ENCODE assay signal across 1 cellular context in the genomic region with DNA sequence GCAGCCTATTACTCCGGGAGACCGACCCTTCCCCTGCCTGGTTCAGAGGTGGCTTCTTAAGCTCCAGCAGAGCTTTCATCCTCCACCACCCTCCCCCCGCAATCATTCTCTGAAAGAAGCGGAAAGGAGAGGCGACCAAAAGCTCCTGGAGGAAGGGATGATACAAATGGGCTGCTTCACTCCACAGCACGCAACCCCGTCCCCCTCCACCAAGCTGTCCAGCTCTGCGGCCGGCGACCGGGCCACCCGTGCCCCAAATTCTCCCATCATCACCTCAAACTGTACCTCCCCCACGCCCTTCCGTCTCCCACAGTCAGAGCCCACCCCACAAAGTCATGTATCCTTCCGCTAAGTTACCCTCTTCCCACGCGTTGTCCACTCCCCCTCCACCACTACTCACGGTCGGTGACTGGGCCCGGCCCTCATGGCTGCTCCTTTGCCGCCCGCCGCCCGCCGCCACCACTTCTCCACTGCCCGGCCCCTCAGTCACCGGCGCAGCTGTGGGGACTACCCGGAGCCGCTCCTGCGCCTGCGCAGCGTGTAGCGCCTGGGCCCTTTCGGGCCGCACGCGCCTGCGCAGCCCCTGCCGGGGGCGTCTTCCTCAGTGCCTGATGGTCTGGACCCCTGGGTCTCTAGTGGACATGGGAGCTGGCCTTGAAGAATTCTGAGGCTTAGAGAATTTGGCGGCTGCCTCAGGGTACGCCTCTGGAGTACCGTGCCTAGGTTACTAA.
TF ChIP-seq lines count a peak whose summit lies in the region.

A gene with protein sequence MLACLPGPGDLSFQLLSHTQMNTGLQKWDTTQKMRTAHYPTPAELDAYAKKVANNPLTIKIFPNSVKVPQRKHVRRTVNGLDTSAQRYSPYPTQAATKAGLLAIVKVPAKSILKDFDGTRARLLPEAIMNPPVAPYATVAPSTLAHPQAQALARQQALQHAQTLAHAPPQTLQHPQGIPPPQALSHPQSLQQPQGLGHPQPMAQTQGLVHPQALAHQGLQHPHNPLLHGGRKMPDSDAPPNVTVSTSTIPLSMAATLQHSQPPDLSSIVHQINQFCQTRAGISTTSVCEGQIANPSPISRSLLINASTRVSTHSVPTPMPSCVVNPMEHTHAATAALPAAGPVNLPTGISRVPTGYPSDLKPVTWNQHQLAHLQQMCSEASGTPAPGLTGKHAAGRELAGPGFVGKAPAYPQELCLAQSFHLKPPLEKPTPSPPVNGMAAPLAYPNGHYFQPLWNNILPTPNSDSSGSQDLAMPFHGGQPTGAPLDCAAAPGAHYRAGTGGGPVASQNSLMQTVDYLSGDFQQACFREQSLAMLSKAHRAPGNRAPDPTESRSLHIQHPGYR (minus strand): TSS at position 509 of the 731 bp plus-strand sequence. CDS start 76,123 bp downstream, outside the sequence.

TF ChIP-seq in HepG2, 621 proteins besides CTCF, POLR2A, EP300 and RAD21 (continued from another document and continues in another):
- TF ChIP-seq, protein P1, sequence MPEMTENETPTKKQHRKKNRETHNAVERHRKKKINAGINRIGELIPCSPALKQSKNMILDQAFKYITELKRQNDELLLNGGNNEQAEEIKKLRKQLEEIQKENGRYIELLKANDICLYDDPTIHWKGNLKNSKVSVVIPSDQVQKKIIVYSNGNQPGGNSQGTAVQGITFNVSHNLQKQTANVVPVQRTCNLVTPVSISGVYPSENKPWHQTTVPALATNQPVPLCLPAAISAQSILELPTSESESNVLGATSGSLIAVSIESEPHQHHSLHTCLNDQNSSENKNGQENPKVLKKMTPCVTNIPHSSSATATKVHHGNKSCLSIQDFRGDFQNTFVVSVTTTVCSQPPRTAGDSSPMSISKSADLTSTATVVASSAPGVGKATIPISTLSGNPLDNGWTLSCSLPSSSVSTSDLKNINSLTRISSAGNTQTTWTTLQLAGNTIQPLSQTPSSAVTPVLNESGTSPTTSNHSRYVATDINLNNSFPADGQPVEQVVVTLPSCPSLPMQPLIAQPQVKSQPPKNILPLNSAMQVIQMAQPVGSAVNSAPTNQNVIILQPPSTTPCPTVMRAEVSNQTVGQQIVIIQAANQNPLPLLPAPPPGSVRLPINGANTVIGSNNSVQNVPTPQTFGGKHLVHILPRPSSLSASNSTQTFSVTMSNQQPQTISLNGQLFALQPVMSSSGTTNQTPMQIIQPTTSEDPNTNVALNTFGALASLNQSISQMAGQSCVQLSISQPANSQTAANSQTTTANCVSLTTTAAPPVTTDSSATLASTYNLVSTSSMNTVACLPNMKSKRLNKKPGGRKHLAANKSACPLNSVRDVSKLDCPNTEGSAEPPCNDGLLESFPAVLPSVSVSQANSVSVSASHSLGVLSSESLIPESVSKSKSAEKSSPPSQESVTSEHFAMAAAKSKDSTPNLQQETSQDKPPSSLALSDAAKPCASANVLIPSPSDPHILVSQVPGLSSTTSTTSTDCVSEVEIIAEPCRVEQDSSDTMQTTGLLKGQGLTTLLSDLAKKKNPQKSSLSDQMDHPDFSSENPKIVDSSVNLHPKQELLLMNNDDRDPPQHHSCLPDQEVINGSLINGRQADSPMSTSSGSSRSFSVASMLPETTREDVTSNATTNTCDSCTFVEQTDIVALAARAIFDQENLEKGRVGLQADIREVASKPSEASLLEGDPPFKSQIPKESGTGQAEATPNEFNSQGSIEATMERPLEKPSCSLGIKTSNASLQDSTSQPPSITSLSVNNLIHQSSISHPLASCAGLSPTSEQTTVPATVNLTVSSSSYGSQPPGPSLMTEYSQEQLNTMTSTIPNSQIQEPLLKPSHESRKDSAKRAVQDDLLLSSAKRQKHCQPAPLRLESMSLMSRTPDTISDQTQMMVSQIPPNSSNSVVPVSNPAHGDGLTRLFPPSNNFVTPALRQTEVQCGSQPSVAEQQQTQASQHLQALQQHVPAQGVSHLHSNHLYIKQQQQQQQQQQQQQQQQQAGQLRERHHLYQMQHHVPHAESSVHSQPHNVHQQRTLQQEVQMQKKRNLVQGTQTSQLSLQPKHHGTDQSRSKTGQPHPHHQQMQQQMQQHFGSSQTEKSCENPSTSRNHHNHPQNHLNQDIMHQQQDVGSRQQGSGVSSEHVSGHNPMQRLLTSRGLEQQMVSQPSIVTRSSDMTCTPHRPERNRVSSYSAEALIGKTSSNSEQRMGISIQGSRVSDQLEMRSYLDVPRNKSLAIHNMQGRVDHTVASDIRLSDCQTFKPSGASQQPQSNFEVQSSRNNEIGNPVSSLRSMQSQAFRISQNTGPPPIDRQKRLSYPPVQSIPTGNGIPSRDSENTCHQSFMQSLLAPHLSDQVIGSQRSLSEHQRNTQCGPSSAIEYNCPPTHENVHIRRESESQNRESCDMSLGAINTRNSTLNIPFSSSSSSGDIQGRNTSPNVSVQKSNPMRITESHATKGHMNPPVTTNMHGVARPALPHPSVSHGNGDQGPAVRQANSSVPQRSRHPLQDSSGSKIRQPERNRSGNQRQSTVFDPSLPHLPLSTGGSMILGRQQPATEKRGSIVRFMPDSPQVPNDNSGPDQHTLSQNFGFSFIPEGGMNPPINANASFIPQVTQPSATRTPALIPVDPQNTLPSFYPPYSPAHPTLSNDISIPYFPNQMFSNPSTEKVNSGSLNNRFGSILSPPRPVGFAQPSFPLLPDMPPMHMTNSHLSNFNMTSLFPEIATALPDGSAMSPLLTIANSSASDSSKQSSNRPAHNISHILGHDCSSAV (CRISPR knock-in tag; IDR thresholded peaks at IDR 0.05; ENCODE audit: borderline replicate concordance): no peak
- TF ChIP-seq ZFX (CRISPR knock-in tag; IDR thresholded peaks at IDR 0.05; ENCODE audit: low read depth): peak; percentile 79
- peak; percentile 75 for TF ChIP-seq ZNF781 (CRISPR knock-in tag; IDR thresholded peaks at IDR 0.05; ENCODE audit: borderline replicate concordance, not compliant biosample characterization)
- peak; percentile 81; the same call in 1 of the 2 replicates for TF ChIP-seq ZNF225 (CRISPR knock-in tag; IDR thresholded peaks at IDR 0.05)
- TF ChIP-seq TBX3 (IDR thresholded peaks at IDR 0.05; ENCODE audit: borderline replicate concordance): no peak
- no peak for TF ChIP-seq SMARCC2 (IDR thresholded peaks at IDR 0.05)
- 0 out of 2 replicates have a peak, but pooled peaks have one; percentile 60 for TF ChIP-seq ZNF530 (CRISPR knock-in tag; IDR thresholded peaks at IDR 0.05; ENCODE audit: low read depth)
- 0 out of 2 replicates have a peak, but pooled peaks have one; percentile 4 for TF ChIP-seq MEF2D (CRISPR knock-in tag; IDR thresholded peaks at IDR 0.05)
- peak; percentile 49; the same call in 1 of the 2 replicates for TF ChIP-seq HES4 (CRISPR knock-in tag; IDR thresholded peaks at IDR 0.05; ENCODE audit: borderline replicate concordance)
- TF ChIP-seq FOXO1 (CRISPR knock-in tag; IDR thresholded peaks at IDR 0.05): no peak; the same call in 1 of the 2 replicates
- TF ChIP-seq CEBPB (IDR thresholded peaks at IDR 0.05; ENCODE audit: borderline replicate concordance, low read depth, low read length): no peak
- TF ChIP-seq MTA1 (CRISPR knock-in tag; IDR thresholded peaks at IDR 0.05; ENCODE audit: borderline replicate concordance): peak; percentile 20; the same call in 1 of the 2 replicates
- TF ChIP-seq, protein P2, sequence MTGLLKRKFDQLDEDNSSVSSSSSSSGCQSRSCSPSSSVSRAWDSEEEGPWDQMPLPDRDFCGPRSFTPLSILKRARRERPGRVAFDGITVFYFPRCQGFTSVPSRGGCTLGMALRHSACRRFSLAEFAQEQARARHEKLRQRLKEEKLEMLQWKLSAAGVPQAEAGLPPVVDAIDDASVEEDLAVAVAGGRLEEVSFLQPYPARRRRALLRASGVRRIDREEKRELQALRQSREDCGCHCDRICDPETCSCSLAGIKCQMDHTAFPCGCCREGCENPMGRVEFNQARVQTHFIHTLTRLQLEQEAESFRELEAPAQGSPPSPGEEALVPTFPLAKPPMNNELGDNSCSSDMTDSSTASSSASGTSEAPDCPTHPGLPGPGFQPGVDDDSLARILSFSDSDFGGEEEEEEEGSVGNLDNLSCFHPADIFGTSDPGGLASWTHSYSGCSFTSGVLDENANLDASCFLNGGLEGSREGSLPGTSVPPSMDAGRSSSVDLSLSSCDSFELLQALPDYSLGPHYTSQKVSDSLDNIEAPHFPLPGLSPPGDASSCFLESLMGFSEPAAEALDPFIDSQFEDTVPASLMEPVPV (CRISPR knock-in tag; IDR thresholded peaks at IDR 0.05): peak; percentile 45; the same call in 1 of the 2 replicates
- 0 out of 2 replicates have a peak, but pooled peaks have one; percentile 80 for TF ChIP-seq FIP1L1 (IDR thresholded peaks at IDR 0.05; ENCODE audit: borderline replicate concordance, insufficient read depth, low read depth, low read length)
- no peak for TF ChIP-seq FOSL2 (CRISPR knock-in tag; IDR thresholded peaks at IDR 0.05)
- TF ChIP-seq ZFY (CRISPR knock-in tag; IDR thresholded peaks at IDR 0.05): peak; percentile 69
- TF ChIP-seq, protein P3, sequence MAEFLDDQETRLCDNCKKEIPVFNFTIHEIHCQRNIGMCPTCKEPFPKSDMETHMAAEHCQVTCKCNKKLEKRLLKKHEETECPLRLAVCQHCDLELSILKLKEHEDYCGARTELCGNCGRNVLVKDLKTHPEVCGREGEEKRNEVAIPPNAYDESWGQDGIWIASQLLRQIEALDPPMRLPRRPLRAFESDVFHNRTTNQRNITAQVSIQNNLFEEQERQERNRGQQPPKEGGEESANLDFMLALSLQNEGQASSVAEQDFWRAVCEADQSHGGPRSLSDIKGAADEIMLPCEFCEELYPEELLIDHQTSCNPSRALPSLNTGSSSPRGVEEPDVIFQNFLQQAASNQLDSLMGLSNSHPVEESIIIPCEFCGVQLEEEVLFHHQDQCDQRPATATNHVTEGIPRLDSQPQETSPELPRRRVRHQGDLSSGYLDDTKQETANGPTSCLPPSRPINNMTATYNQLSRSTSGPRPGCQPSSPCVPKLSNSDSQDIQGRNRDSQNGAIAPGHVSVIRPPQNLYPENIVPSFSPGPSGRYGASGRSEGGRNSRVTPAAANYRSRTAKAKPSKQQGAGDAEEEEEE (CRISPR knock-in tag; IDR thresholded peaks at IDR 0.05; ENCODE audit: borderline replicate concordance): no peak
- no peak for TF ChIP-seq RFXANK (CRISPR knock-in tag; IDR thresholded peaks at IDR 0.05)
- TF ChIP-seq, protein P4, sequence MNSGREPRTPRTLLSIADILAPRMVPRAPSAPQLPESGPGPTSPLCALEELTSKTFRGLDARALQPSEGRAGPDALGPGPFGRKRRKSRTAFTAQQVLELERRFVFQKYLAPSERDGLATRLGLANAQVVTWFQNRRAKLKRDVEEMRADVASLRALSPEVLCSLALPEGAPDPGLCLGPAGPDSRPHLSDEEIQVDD (CRISPR knock-in tag; IDR thresholded peaks at IDR 0.05; ENCODE audit: borderline replicate concordance): 0 out of 2 replicates have a peak, but pooled peaks have one; percentile 69
- TF ChIP-seq, protein P5, sequence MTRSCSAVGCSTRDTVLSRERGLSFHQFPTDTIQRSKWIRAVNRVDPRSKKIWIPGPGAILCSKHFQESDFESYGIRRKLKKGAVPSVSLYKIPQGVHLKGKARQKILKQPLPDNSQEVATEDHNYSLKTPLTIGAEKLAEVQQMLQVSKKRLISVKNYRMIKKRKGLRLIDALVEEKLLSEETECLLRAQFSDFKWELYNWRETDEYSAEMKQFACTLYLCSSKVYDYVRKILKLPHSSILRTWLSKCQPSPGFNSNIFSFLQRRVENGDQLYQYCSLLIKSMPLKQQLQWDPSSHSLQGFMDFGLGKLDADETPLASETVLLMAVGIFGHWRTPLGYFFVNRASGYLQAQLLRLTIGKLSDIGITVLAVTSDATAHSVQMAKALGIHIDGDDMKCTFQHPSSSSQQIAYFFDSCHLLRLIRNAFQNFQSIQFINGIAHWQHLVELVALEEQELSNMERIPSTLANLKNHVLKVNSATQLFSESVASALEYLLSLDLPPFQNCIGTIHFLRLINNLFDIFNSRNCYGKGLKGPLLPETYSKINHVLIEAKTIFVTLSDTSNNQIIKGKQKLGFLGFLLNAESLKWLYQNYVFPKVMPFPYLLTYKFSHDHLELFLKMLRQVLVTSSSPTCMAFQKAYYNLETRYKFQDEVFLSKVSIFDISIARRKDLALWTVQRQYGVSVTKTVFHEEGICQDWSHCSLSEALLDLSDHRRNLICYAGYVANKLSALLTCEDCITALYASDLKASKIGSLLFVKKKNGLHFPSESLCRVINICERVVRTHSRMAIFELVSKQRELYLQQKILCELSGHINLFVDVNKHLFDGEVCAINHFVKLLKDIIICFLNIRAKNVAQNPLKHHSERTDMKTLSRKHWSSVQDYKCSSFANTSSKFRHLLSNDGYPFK (CRISPR knock-in tag; IDR thresholded peaks at IDR 0.05; ENCODE audit: borderline replicate concordance): peak; percentile 43; the same call in 1 of the 2 replicates
- no peak for TF ChIP-seq NR2F1 (CRISPR knock-in tag; IDR thresholded peaks at IDR 0.05)
- TF ChIP-seq ZNF598 (CRISPR knock-in tag; IDR thresholded peaks at IDR 0.05; ENCODE audit: borderline replicate concordance): peak; percentile 83
- peak; percentile 72; the same call in 1 of the 2 replicates for TF ChIP-seq ZNF343 (CRISPR knock-in tag; IDR thresholded peaks at IDR 0.05)
- TF ChIP-seq, protein P6, sequence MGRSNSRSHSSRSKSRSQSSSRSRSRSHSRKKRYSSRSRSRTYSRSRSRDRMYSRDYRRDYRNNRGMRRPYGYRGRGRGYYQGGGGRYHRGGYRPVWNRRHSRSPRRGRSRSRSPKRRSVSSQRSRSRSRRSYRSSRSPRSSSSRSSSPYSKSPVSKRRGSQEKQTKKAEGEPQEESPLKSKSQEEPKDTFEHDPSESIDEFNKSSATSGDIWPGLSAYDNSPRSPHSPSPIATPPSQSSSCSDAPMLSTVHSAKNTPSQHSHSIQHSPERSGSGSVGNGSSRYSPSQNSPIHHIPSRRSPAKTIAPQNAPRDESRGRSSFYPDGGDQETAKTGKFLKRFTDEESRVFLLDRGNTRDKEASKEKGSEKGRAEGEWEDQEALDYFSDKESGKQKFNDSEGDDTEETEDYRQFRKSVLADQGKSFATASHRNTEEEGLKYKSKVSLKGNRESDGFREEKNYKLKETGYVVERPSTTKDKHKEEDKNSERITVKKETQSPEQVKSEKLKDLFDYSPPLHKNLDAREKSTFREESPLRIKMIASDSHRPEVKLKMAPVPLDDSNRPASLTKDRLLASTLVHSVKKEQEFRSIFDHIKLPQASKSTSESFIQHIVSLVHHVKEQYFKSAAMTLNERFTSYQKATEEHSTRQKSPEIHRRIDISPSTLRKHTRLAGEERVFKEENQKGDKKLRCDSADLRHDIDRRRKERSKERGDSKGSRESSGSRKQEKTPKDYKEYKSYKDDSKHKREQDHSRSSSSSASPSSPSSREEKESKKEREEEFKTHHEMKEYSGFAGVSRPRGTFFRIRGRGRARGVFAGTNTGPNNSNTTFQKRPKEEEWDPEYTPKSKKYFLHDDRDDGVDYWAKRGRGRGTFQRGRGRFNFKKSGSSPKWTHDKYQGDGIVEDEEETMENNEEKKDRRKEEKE (IDR thresholded peaks at IDR 0.05): no peak
- TF ChIP-seq, protein P7, sequence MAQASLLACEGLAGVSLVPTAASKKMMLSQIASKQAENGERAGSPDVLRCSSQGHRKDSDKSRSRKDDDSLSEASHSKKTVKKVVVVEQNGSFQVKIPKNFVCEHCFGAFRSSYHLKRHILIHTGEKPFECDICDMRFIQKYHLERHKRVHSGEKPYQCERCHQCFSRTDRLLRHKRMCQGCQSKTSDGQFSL (CRISPR knock-in tag; IDR thresholded peaks at IDR 0.05): 0 out of 2 replicates have a peak, but pooled peaks have one; percentile 16
- no peak for TF ChIP-seq SCMH1 (CRISPR knock-in tag; IDR thresholded peaks at IDR 0.05; ENCODE audit: borderline replicate concordance)
